Comparison of ENCODE assay signal across 19 cellular contexts in genomic region chr6:4613381-4613780, GRCh38.
DNase-seq lines count a peak whose midpoint lies in the region; ATAC-seq and TF ChIP-seq lines count a peak whose summit lies in the region.
"Had no signal": no experiment of that assay in that cellular context is flagged by ENCODE, and none has a peak within 500 bp of the region (broad histone marks: within the 10 kb centered on the region; RNA-seq: fewer than 3 reads in every experiment).

No MANE protein-coding gene starts in this region.

- no peak for ATAC-seq in HG03175 (IDR thresholded peaks at IDR 0.05; ENCODE audit: unreplicated experiment)

- TF ChIP-seq CTCF in HFFc6 (IDR thresholded peaks at IDR 0.05) (no peak), sigmoid colon (IDR thresholded peaks at IDR 0.05) (no peak), uterus (IDR thresholded peaks at IDR 0.05) (no peak), foreskin fibroblast (IDR thresholded peaks at IDR 0.05; ENCODE audit: low read depth, low read length) (no peak)

- H3K4me3 Mint-ChIP-seq in HFFc6 (no peak overlapping the region), immature natural killer cell (peak overlapping the region in 4 of 5 donors; percentile 10 to 36 (median 22))
- H3K4me3 Mint-ChIP-seq: CD4-positive, CD25-positive, alpha-beta regulatory T cell; IgD-negative memory B cell had no signal

- H3K4me1 ChIP-seq in sigmoid colon (peaks cover 0 to 35% (median 30%) of the 10 kb centered on the region in 4 donors), uterus (peaks cover 0 to 15% of the 10 kb centered on the region in 2 donors)
- H3K4me1 ChIP-seq: Caco-2 had no signal

- H3K27ac ChIP-seq in sigmoid colon (peak overlapping the region in 2 of 4 donors; percentile 59), uterus (peak overlapping the region; percentile 69 to 85)

- no peaks in the 10 kb centered on the region for H3K36me3 ChIP-seq in sigmoid colon
- H3K36me3 ChIP-seq in uterus: no peaks in the 10 kb centered on the region

- H3K27ac Mint-ChIP-seq in HFFc6 (peak overlapping the region; percentile 11; the same call in 1 of the 2 replicates), immature natural killer cell (peak overlapping the region in 3 of 6 donors; percentile 4 to 62 (median 16))
- H3K27ac Mint-ChIP-seq: CD4-positive, CD25-positive, alpha-beta regulatory T cell had no signal

- H3K4me3 ChIP-seq in sigmoid colon (no peak overlapping the region), uterus (no peak overlapping the region), foreskin fibroblast (ENCODE audit: low read depth in 1 of 2, low read length in 2 of 2) (no peak overlapping the region)

- TF ChIP-seq POLR2A in sigmoid colon (IDR thresholded peaks at IDR 0.05) (no peak), uterus (IDR thresholded peaks at IDR 0.05) (no peak)

- H3K9me3 ChIP-seq in sigmoid colon: no peaks in the 10 kb centered on the region
- no peaks in the 10 kb centered on the region for H3K9me3 ChIP-seq in uterus
- H3K9me3 ChIP-seq: Caco-2, SK-N-SH had no signal

- H3K4me1 Mint-ChIP-seq in HFFc6 (ENCODE audit: low read depth): peaks cover 39% of the 10 kb centered on the region
- H3K4me1 Mint-ChIP-seq in immature natural killer cell: peaks cover 61 to 65% of the 10 kb centered on the region in 2 donors
- H3K4me1 Mint-ChIP-seq: CD4-positive, CD25-positive, alpha-beta regulatory T cell had no signal

- H3K27me3 ChIP-seq in sigmoid colon (no peaks in the 10 kb centered on the region), uterus (no peaks in the 10 kb centered on the region)

- TF ChIP-seq EP300 in sigmoid colon (IDR thresholded peaks at IDR 0.05): no peak

- intact Hi-C loops in sigmoid colon (cut with DNase I) (loop anchor here (10.0 kb wide), 1 partner anchor 259 kb away; no protein-coding TSS in a partner anchor), uterus (cut with DNase I; ENCODE audit: low total_unique reads) (no loop called here)

- H3K9me3 Mint-ChIP-seq in HFFc6 (no peaks in the 10 kb centered on the region), immature natural killer cell (no peaks in the 10 kb centered on the region)
- H3K9me3 Mint-ChIP-seq: CD4-positive, CD25-positive, alpha-beta regulatory T cell had no signal

- H3K27me3 Mint-ChIP-seq in HFFc6 (ENCODE audit: insufficient read depth): peaks cover 2% of the 10 kb centered on the region; the same call in 1 of the 2 replicates
- peaks cover 5 to 8% (median 7%) of the 10 kb centered on the region in 3 donors for H3K27me3 Mint-ChIP-seq in immature natural killer cell (ENCODE audit: low read depth in 3 of 3)

- DNase-seq in HFFc6 (no peak), immature natural killer cell (peak in 1 of 3 donors; percentile 14), sigmoid colon (peak; percentile 50), uterus (no peak), foreskin fibroblast (no peak), NCI-H526 treated with DMSO at 0.1 percent for 48 hours (lab: John Stamatoyannopoulos, UW) (no peak)
- DNase-seq: ACHN; Caco-2; CD4-positive, CD25-positive, alpha-beta regulatory T cell; H7; MM.1S; NCI-H1092 treated with DMSO at 0.1 percent for 48 hours; NCI-H146; NCI-H2081; NCI-H2171 treated with DMSO at 0.1 percent for 48 hours; NCI-H69; SK-N-SH had no signal

- 87 to 94% methylated on average over 2 of the region's 2 CpGs for WGBS in sigmoid colon, 2 donors

- H3K36me3 Mint-ChIP-seq in HFFc6 (ENCODE audit: low read depth) (peaks cover 5% of the 10 kb centered on the region), immature natural killer cell (peaks cover 0 to 5% (median 0%) of the 10 kb centered on the region in 3 donors)
- H3K36me3 Mint-ChIP-seq: CD4-positive, CD25-positive, alpha-beta regulatory T cell; IgD-negative memory B cell had no signal
